Comparison of ENCODE assay signal across 10 cellular contexts in genomic region chr2:38187416-38188127, GRCh38.
DNase-seq lines count a peak whose midpoint lies in the region; ATAC-seq and TF ChIP-seq lines count a peak whose summit lies in the region.
"Had no signal": no experiment of that assay in that cellular context is flagged by ENCODE, and none has a peak within 500 bp of the region (broad histone marks: within the 10 kb centered on the region; RNA-seq: fewer than 3 reads in every experiment).

No MANE protein-coding gene starts in this region.

- H3K36me3 Mint-ChIP-seq in endothelial cell (ENCODE audit: low read depth, unreplicated experiment) = no peaks in the 10 kb centered on the region

- no peak overlapping the region for H3K4me3 ChIP-seq in ascending aorta

- intact Hi-C loops in ascending aorta (cut with DNase I) (loop anchor here (5.0 kb wide), 1 partner anchor 40 kb away; no protein-coding TSS in a partner anchor), left cardiac atrium (cut with DNase I) (no loop called here), sciatic nerve (cut with DNase I) (no loop called here)

- TF ChIP-seq CTCF in ascending aorta (IDR thresholded peaks at IDR 0.05) = no peak
- TF ChIP-seq CTCF in endothelial cell (IDR thresholded peaks at IDR 0.05; ENCODE audit: unreplicated experiment) = no peak

- no peaks in the 10 kb centered on the region for H3K9me3 ChIP-seq in ascending aorta

- no peaks in the 10 kb centered on the region for H3K9me3 Mint-ChIP-seq in endothelial cell (ENCODE audit: unreplicated experiment)

- ATAC-seq in left cardiac atrium (peak; percentile 82 to 87), sciatic nerve (peak; percentile 91), HG03571 (IDR thresholded peaks at IDR 0.05; ENCODE audit: unreplicated experiment) (no peak)
- ATAC-seq: activated CD8-positive, alpha-beta T cell treated with anti-CD3 and anti-CD28 coated beads, Interleukin-2, amount 10 ng/mL, durations not matched to agents 7 days and 5 days had no signal

- peaks cover 2% of the 10 kb centered on the region for H3K27me3 Mint-ChIP-seq in endothelial cell (ENCODE audit: unreplicated experiment)

- no peak overlapping the region for H3K4me3 Mint-ChIP-seq in endothelial cell (ENCODE audit: unreplicated experiment)
- H3K4me3 Mint-ChIP-seq: activated CD8-positive, alpha-beta T cell treated with anti-CD3 and anti-CD28 coated beads, Interleukin-2, amount 10 ng/mL, durations not matched to agents 7 days and 5 days had no signal

- peaks cover 2% of the 10 kb centered on the region for H3K4me1 Mint-ChIP-seq in endothelial cell (ENCODE audit: unreplicated experiment)

- H3K27ac ChIP-seq in ascending aorta = peak overlapping the region; percentile 72 to 74

- peak; percentile 35 for DNase-seq in EH (ENCODE audit: low read depth)
- peak; percentile 47 to 83 for DNase-seq in ascending aorta (ENCODE audit: low spot score in 2 of 2)
- peak; percentile 83 for DNase-seq in left cardiac atrium
- DNase-seq in sciatic nerve (ENCODE audit: low spot score) = peak; percentile 82
- no peak for DNase-seq in 8988T
- no peak for DNase-seq in endothelial cell (ENCODE audit: low spot score)
- DNase-seq in DMS153 (lab: John Stamatoyannopoulos, UW) = no peak
- DNase-seq: activated CD8-positive, alpha-beta T cell treated with anti-CD3 and anti-CD28 coated beads, Interleukin-2, amount 10 ng/mL, durations not matched to agents 7 days and 5 days; H7 had no signal

- peaks cover 0 to 12% of the 10 kb centered on the region in 2 donors for H3K4me1 ChIP-seq in ascending aorta

- no peaks in the 10 kb centered on the region for H3K27me3 ChIP-seq in ascending aorta

- H3K27ac Mint-ChIP-seq in endothelial cell (ENCODE audit: unreplicated experiment) = no peak overlapping the region
- H3K27ac Mint-ChIP-seq: activated CD8-positive, alpha-beta T cell treated with anti-CD3 and anti-CD28 coated beads, Interleukin-2, amount 10 ng/mL, durations not matched to agents 7 days and 5 days had no signal

- no peaks in the 10 kb centered on the region for H3K36me3 ChIP-seq in ascending aorta

Comparison
In these comparisons a context has a peak if more than half of its experiments do, and no peak if none do; other contexts are left out.
1. DNase-seq: peak in EH (single experiment), ascending aorta (2 of 2), left cardiac atrium (single experiment) and sciatic nerve (single experiment); none in 8988T (single experiment), endothelial cell (single experiment) and DMS153 (single experiment).